17 cellular contexts compared by ENCODE assay signal in the genomic region with DNA sequence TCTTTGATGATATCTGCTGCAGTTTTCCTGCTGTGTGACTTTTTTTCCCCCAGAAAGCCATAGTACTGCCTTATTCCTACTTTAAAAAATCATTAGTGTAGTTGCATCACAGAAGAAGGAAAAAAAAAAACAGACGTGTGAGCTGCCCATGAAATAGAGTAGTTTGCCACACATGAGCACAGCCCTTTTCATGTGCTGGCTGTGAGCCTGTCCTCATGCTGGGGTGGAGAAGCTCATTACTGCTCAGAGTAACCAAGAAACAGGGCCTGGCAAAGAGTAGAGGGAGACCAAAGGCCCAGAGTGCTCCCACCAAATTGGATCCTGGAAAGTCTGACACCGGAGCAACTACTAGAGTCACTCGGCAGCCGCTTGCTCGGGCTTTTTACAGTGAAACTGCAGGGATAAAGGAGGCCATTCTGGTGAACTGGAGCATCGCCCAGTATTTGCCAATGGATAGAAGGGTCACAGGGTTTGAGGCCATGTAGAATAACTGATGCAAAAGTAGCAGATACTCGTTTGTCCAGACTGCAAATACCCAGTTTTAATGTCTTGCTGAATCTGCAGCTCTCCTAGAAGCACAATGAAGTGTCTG.
A peak's percentile ranks its signal among the peaks of the same experiment; 100 is the strongest.
DNase-seq lines count a peak whose midpoint lies in the region; ATAC-seq and TF ChIP-seq lines count a peak whose summit lies in the region.
"Had no signal": no experiment of that assay in that cellular context is flagged by ENCODE, and none has a peak within 500 bp of the region (broad histone marks: within the 10 kb centered on the region; RNA-seq: fewer than 3 reads in every experiment).

No MANE protein-coding gene starts in this region.

- DNase-seq in NCI-H82 (lab: John Stamatoyannopoulos, UW) (peak; percentile 25), NCI-H82 treated with DMSO at 0.1 percent for 48 hours (lab: John Stamatoyannopoulos, UW; ENCODE audit: unreplicated experiment) (no peak), caudate nucleus (lab: John Stamatoyannopoulos, UW) (peak in 33 of 61 donors; percentile 0 to 53 (median 6)), left lobe of liver (ENCODE audit: low spot score) (peak; percentile 68), superior temporal gyrus (ENCODE audit: extremely low spot score) (peak; percentile 79), NCI-H2029 treated with DMSO at 0.1 percent for 48 hours (lab: John Stamatoyannopoulos, UW) (no peak), osteocyte (ENCODE audit: extremely low spot score, unreplicated experiment) (no peak), KG1 (lab: John Stamatoyannopoulos, UW) (no peak)
- DNase-seq: 8988T; CD8-positive, alpha-beta T cell; DND-41; GDM1; NCI-H1436 treated with DMSO at 0.1 percent for 48 hours; PC-9; SJCRH30 had no signal

- no peaks in the 10 kb centered on the region for H3K36me3 Mint-ChIP-seq in osteocyte (ENCODE audit: unreplicated experiment)
- H3K36me3 Mint-ChIP-seq: CD8-positive, alpha-beta T cell had no signal

- no peak overlapping the region for H3K27ac ChIP-seq in caudate nucleus (ENCODE audit: low read depth, low read length)
- H3K27ac ChIP-seq: KMS-11, PC-9, SJCRH30 had no signal

- no peak overlapping the region for H3K27ac Mint-ChIP-seq in osteocyte (ENCODE audit: unreplicated experiment)
- H3K27ac Mint-ChIP-seq: CD8-positive, alpha-beta T cell had no signal

- TF ChIP-seq CTCF in osteocyte (IDR thresholded peaks at IDR 0.05) = no peak

- H3K4me1 Mint-ChIP-seq in osteocyte (ENCODE audit: unreplicated experiment) = no peaks in the 10 kb centered on the region

- H3K4me3 Mint-ChIP-seq in osteocyte (ENCODE audit: unreplicated experiment) = no peak overlapping the region
- H3K4me3 Mint-ChIP-seq: CD8-positive, alpha-beta T cell had no signal

- H3K9me3 Mint-ChIP-seq in osteocyte (ENCODE audit: unreplicated experiment) = no peaks in the 10 kb centered on the region
- H3K9me3 Mint-ChIP-seq: CD8-positive, alpha-beta T cell had no signal

- ATAC-seq in left lobe of liver = peak; percentile 83
- ATAC-seq: CD8-positive, alpha-beta T cell; GM12878 had no signal

- no peaks in the 10 kb centered on the region for H3K27me3 Mint-ChIP-seq in osteocyte (ENCODE audit: unreplicated experiment)

Comparison
In these comparisons a context has a peak if more than half of its experiments do, and no peak if none do; other contexts are left out.
1. DNase-seq: peak in NCI-H82 (single experiment), caudate nucleus (33 of 61), left lobe of liver (single experiment) and superior temporal gyrus (single experiment); none in NCI-H82 treated with DMSO at 0.1 percent for 48 hours (single experiment), NCI-H2029 treated with DMSO at 0.1 percent for 48 hours (single experiment), osteocyte (single experiment) and KG1 (single experiment).